In the genomic region with DNA sequence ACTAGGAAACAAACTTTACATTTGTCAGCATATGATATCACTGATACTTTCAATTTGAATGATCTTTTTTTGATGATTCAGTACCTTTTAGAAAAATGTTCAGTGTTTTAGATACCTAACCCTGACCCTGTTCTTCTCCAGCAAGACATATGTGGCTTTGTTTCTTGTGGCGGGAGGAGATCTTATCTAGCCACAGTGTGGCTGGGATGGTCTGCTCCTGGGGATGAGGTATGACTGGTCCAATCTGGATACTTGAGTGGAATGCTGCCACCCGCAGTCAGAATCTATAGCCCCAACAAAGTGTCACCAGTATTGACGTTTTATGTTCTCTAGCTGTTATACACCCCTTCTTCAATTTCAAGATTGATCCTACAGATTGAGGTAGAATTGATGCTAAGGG, we compare ENCODE assay signal across 19 cellular contexts.
DNase-seq lines count a peak whose midpoint lies in the region; ATAC-seq and TF ChIP-seq lines count a peak whose summit lies in the region.
"Had no signal": no experiment of that assay in that cellular context is flagged by ENCODE, and none has a peak within 500 bp of the region (broad histone marks: within the 10 kb centered on the region; RNA-seq: fewer than 3 reads in every experiment).

No MANE protein-coding gene starts in this region.

- intact Hi-C loops in gastrocnemius medialis (cut with DNase I; ENCODE audit: low total_unique reads) (no loop called here), CD14-positive monocyte (cut with micrococcal nuclease) (no loop called here)

- ATAC-seq in gastrocnemius medialis (no peak), HG03460 (IDR thresholded peaks at IDR 0.05; ENCODE audit: unreplicated experiment) (no peak)
- ATAC-seq: PC-3 had no signal

- no peaks in the 10 kb centered on the region for H3K27me3 Mint-ChIP-seq in glutamatergic neuron (ENCODE audit: unreplicated experiment)
- no peaks in the 10 kb centered on the region for H3K27me3 Mint-ChIP-seq in CD14-positive monocyte (ENCODE audit: low read depth in 3 of 3)
- H3K27me3 Mint-ChIP-seq: CD4-positive, alpha-beta memory T cell had no signal

- no peak overlapping the region for H3K4me3 ChIP-seq in OCI-LY3 (ENCODE audit: low read length)
- H3K4me3 ChIP-seq in gastrocnemius medialis, result no peak overlapping the region
- H3K4me3 ChIP-seq: GM23248 had no signal

- no peak overlapping the region for H3K4me2 ChIP-seq in OCI-LY3 (ENCODE audit: low read length)

- DNase-seq in ELF-1 (ENCODE audit: low read depth, low spot score), result peak; percentile 20
- no peak for DNase-seq in glutamatergic neuron
- DNase-seq in gastrocnemius medialis, result no peak
- DNase-seq in CD14-positive monocyte (ENCODE audit: low spot score), result no peak
- DNase-seq in stimulated activated CD4-positive, alpha-beta T cell treated with anti-CD3 and anti-CD28 coated beads, Interleukin-4, amount 100 ng/mL, for 24 hours, result no peak
- DNase-seq: ACHN; CD4-positive, alpha-beta memory T cell; GM23248; HFFc6; Kasumi-1; NCI-H1417 treated with DMSO at 0.1 percent for 48 hours; NCI-H2029; NCI-H524 treated with DMSO at 0.1 percent for 48 hours; NK-92 treated with Interleukin-12 subunit alpha and Interleukin-12 subunit beta, amount 100 ng/mL, for 24 hours; PC-3; T-helper 1 cell had no signal

- H3K27ac ChIP-seq in 22Rv1 (no peak overlapping the region), OCI-LY3 (ENCODE audit: low read length) (no peak overlapping the region), gastrocnemius medialis (no peak overlapping the region)
- H3K27ac ChIP-seq: GM23248 had no signal

- H3K4me3 Mint-ChIP-seq in glutamatergic neuron (ENCODE audit: unreplicated experiment) (no peak overlapping the region), CD14-positive monocyte (no peak overlapping the region)
- H3K4me3 Mint-ChIP-seq: CD4-positive, alpha-beta memory T cell; HFFc6 had no signal

- H3K27ac Mint-ChIP-seq in glutamatergic neuron (ENCODE audit: unreplicated experiment), result peak overlapping the region; percentile 39
- H3K27ac Mint-ChIP-seq in CD14-positive monocyte, result no peak overlapping the region
- H3K27ac Mint-ChIP-seq: CD4-positive, alpha-beta memory T cell; HFFc6 had no signal

- in situ Hi-C loops in gastrocnemius medialis (cut with MboI; ENCODE audit: low sequenced_read_pairs in 4 of 4), result no loop called here

- H3K4me1 ChIP-seq in OCI-LY3 (ENCODE audit: low read length) (no peaks in the 10 kb centered on the region), gastrocnemius medialis (no peaks in the 10 kb centered on the region)

- H3K36me3 Mint-ChIP-seq in glutamatergic neuron (ENCODE audit: unreplicated experiment) (no peaks in the 10 kb centered on the region), CD14-positive monocyte (no peaks in the 10 kb centered on the region)
- H3K36me3 Mint-ChIP-seq: CD4-positive, alpha-beta memory T cell had no signal

- no peak overlapping the region for H3K9ac ChIP-seq in OCI-LY3 (ENCODE audit: low read length)
- H3K9ac ChIP-seq: GM23248 had no signal

- H3K36me3 ChIP-seq in OCI-LY3 (replicated peaks; ENCODE audit: low read depth, low read length), result no peaks in the 10 kb centered on the region
- no peaks in the 10 kb centered on the region for H3K36me3 ChIP-seq in gastrocnemius medialis

- H3K79me2 ChIP-seq in OCI-LY3 (ENCODE audit: low read length), result no peaks in the 10 kb centered on the region

- H3K27me3 ChIP-seq in OCI-LY3 (ENCODE audit: low read depth, low read length), result no peaks in the 10 kb centered on the region
- H3K27me3 ChIP-seq in gastrocnemius medialis, result no peaks in the 10 kb centered on the region

- H2AFZ ChIP-seq in OCI-LY3 (ENCODE audit: low read depth, low read length), result no peak overlapping the region
- H2AFZ ChIP-seq: GM23248 had no signal

- H3K9me3 Mint-ChIP-seq in glutamatergic neuron (ENCODE audit: unreplicated experiment) (no peaks in the 10 kb centered on the region), CD14-positive monocyte (peaks cover 0 to 3% (median 2%) of the 10 kb centered on the region in 7 donors)

- H3K9me3 ChIP-seq in OCI-LY3 (ENCODE audit: insufficient read depth, low read length) (no peaks in the 10 kb centered on the region), gastrocnemius medialis (no peaks in the 10 kb centered on the region)

- H3K4me1 Mint-ChIP-seq in glutamatergic neuron (ENCODE audit: low read depth, unreplicated experiment) (peaks cover 13% of the 10 kb centered on the region), CD14-positive monocyte (no peaks in the 10 kb centered on the region)
- H3K4me1 Mint-ChIP-seq: CD4-positive, alpha-beta memory T cell had no signal

- no peak for TF ChIP-seq POLR2A in gastrocnemius medialis (IDR thresholded peaks at IDR 0.05)

- H4K20me1 ChIP-seq in OCI-LY3 (ENCODE audit: insufficient read depth, low read length), result no peaks in the 10 kb centered on the region

- TF ChIP-seq CTCF in 22Rv1 (IDR thresholded peaks at IDR 0.05) (peak; percentile 7; the same call in 1 of the 2 replicates), OCI-LY3 (IDR thresholded peaks at IDR 0.05; ENCODE audit: low read depth, low read length) (peak; percentile 20), glutamatergic neuron (IDR thresholded peaks at IDR 0.05; ENCODE audit: partially characterized antibody, unreplicated experiment) (no peak), gastrocnemius medialis (IDR thresholded peaks at IDR 0.05 in 4 of 5, conservative IDR thresholded peaks at IDR 0.05 in 1 of 5) (no peak), CD14-positive monocyte (IDR thresholded peaks at IDR 0.05) (no peak)

Comparison
In these comparisons a context has a peak if more than half of its experiments do, and no peak if none do; other contexts are left out.
1. CTCF ChIP-seq: peak in 22Rv1 (single experiment) and OCI-LY3 (single experiment); none in glutamatergic neuron (single experiment), gastrocnemius medialis (0 of 5) and CD14-positive monocyte (single experiment).